ENCODE assay signal across 1 cellular context in genomic region chr7:108581655-108582491, GRCh38.
TF ChIP-seq lines count a peak whose summit lies in the region.

No MANE protein-coding gene starts in this region.

TF ChIP-seq in SK-N-SH, 30 proteins besides CTCF, POLR2A, EP300 and RAD21 (continued from another document):
- TF ChIP-seq, protein P1, sequence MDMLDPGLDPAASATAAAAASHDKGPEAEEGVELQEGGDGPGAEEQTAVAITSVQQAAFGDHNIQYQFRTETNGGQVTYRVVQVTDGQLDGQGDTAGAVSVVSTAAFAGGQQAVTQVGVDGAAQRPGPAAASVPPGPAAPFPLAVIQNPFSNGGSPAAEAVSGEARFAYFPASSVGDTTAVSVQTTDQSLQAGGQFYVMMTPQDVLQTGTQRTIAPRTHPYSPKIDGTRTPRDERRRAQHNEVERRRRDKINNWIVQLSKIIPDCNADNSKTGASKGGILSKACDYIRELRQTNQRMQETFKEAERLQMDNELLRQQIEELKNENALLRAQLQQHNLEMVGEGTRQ (IDR thresholded peaks at IDR 0.05; ENCODE audit: borderline replicate concordance, low read depth, low read length) = no peak
- TF ChIP-seq, protein P2, sequence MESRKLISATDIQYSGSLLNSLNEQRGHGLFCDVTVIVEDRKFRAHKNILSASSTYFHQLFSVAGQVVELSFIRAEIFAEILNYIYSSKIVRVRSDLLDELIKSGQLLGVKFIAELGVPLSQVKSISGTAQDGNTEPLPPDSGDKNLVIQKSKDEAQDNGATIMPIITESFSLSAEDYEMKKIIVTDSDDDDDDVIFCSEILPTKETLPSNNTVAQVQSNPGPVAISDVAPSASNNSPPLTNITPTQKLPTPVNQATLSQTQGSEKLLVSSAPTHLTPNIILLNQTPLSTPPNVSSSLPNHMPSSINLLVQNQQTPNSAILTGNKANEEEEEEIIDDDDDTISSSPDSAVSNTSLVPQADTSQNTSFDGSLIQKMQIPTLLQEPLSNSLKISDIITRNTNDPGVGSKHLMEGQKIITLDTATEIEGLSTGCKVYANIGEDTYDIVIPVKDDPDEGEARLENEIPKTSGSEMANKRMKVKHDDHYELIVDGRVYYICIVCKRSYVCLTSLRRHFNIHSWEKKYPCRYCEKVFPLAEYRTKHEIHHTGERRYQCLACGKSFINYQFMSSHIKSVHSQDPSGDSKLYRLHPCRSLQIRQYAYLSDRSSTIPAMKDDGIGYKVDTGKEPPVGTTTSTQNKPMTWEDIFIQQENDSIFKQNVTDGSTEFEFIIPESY (IDR thresholded peaks at IDR 0.05; ENCODE audit: borderline replicate concordance, low read depth) = no peak
